1 cellular context compared by ENCODE assay signal in the genomic region with DNA sequence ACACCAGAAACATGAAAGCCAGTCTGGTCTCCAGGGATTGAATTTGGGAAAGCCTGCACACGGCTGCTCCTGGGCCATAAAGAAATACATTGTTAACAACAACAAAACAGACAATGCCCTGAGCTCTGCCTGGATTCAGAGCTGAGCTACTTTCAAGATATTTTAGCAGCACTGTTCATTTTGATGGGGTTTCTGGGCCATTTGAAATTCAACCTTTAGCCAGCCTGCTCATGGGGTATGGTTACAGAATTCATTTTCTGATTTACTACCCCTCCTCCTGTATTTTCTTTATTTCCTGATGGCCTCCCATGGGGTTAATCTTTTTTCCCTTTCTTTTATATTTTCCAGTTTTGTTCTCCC.
TF ChIP-seq lines count a peak whose summit lies in the region.

No MANE protein-coding gene starts in this region.

TF ChIP-seq in IMR-90, 13 proteins besides CTCF, POLR2A, EP300 and RAD21:
- TF ChIP-seq BHLHE40 (IDR thresholded peaks at IDR 0.05; ENCODE audit: low read depth, low read length) (no peak), MAZ (IDR thresholded peaks at IDR 0.05; ENCODE audit: borderline replicate concordance, low read depth, low read length) (no peak), RFX5 (IDR thresholded peaks at IDR 0.05; ENCODE audit: low read depth, low read length) (no peak), RCOR1 (IDR thresholded peaks at IDR 0.05; ENCODE audit: insufficient replicate concordance, low read length) (no peak), CHD1 (IDR thresholded peaks at IDR 0.05; ENCODE audit: low read depth, low read length) (no peak), SMC3 (IDR thresholded peaks at IDR 0.05; ENCODE audit: low read depth, low read length) (no peak), FOS (IDR thresholded peaks at IDR 0.05; ENCODE audit: low read depth, low read length) (no peak), MXI1 (IDR thresholded peaks at IDR 0.05; ENCODE audit: borderline replicate concordance, low read depth, low read length) (no peak), CEBPB (IDR thresholded peaks at IDR 0.05; ENCODE audit: low read depth, low read length) (no peak), NFE2L2 (IDR thresholded peaks at IDR 0.05; ENCODE audit: low read depth, low read length) (no peak), MAFK (IDR thresholded peaks at IDR 0.05; ENCODE audit: low read depth, low read length) (no peak)
- TF ChIP-seq, protein P1, sequence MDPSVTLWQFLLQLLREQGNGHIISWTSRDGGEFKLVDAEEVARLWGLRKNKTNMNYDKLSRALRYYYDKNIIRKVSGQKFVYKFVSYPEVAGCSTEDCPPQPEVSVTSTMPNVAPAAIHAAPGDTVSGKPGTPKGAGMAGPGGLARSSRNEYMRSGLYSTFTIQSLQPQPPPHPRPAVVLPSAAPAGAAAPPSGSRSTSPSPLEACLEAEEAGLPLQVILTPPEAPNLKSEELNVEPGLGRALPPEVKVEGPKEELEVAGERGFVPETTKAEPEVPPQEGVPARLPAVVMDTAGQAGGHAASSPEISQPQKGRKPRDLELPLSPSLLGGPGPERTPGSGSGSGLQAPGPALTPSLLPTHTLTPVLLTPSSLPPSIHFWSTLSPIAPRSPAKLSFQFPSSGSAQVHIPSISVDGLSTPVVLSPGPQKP (IDR thresholded peaks at IDR 0.05; ENCODE audit: borderline replicate concordance, low read depth, low read length) = no peak
- TF ChIP-seq, protein P2, sequence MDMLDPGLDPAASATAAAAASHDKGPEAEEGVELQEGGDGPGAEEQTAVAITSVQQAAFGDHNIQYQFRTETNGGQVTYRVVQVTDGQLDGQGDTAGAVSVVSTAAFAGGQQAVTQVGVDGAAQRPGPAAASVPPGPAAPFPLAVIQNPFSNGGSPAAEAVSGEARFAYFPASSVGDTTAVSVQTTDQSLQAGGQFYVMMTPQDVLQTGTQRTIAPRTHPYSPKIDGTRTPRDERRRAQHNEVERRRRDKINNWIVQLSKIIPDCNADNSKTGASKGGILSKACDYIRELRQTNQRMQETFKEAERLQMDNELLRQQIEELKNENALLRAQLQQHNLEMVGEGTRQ (IDR thresholded peaks at IDR 0.05; ENCODE audit: low read depth, low read length) = no peak
